Comparison of ENCODE assay signal across 8 cellular contexts in the genomic region with DNA sequence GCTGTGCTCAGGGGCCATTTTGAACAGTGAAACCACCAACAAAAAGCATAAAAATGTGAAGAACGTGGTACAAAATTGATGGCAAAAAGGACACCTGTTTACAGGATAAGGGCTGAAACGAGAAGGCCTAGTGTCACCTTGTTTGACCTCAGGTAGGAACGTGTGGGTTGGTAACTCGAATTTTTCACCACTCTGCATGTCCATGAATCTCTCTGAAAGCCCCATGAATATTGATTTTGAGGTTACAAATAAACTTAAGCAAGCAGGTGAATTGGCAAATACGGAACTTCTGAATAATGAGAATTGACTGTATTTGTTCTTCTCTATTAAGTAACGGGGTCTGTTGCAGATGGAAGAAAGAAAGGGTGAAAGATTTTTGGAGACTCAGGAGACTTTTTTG. TPM values are rescaled to one million over a fixed set of nuclear protein-coding genes. Genes with fewer than 3 reads are reported as not detected.
"Had no signal": no experiment of that assay in that cellular context is flagged by ENCODE, and none has a peak within 500 bp of the region (broad histone marks: within the 10 kb centered on the region; RNA-seq: fewer than 3 reads in every experiment).

No MANE protein-coding gene starts in this region.

- H3K4me3 ChIP-seq: GM23338, HAP-1, K562 had no signal

- DNase-seq: HFFc6, IMR-90, KG1 had no signal

- H3K4me2 ChIP-seq: GM23338 had no signal

- H3K27ac ChIP-seq: HL-60 had no signal

- H3K9me3 Mint-ChIP-seq: GM23338, HFFc6 had no signal

- H3K9me3 ChIP-seq: HAP-1 had no signal

- H3K4me3 Mint-ChIP-seq: GM23338, HFFc6 had no signal

- H3K36me3 ChIP-seq: HAP-1 had no signal

- ATAC-seq: GM23338, HCT116, K562 had no signal

- H2AFZ ChIP-seq: GM23338 had no signal

- H3K27ac Mint-ChIP-seq: GM23338, HFFc6 had no signal

RNA-seq across cellular contexts. Expression of gene EDN1, which starts 59.6 kb away (rescaled TPM):
- total RNA-seq: K562 had no signal
